In genomic region chr2:148048475-148049221, GRCh38 we compare ENCODE assay signal across 10 cellular contexts. TPM values are rescaled to one million over a fixed set of nuclear protein-coding genes. Genes with fewer than 3 reads are reported as not detected.
DNase-seq lines count a peak whose midpoint lies in the region; ATAC-seq, FAIRE-seq and TF ChIP-seq lines count a peak whose summit lies in the region.
"Had no signal": no experiment of that assay in that cellular context is flagged by ENCODE, and none has a peak within 500 bp of the region (broad histone marks: within the 10 kb centered on the region; RNA-seq: fewer than 3 reads in every experiment).

No MANE protein-coding gene starts in this region.

- H3K36me3 ChIP-seq in DND-41 (ENCODE audit: insufficient read depth, low read length) = no peaks in the 10 kb centered on the region
- no peaks in the 10 kb centered on the region for H3K36me3 ChIP-seq in astrocyte (ENCODE audit: insufficient read depth, low read length)
- no peaks in the 10 kb centered on the region for H3K36me3 ChIP-seq in sigmoid colon
- no peaks in the 10 kb centered on the region for H3K36me3 ChIP-seq in upper lobe of left lung

- no peak for TF ChIP-seq EP300 in sigmoid colon (IDR thresholded peaks at IDR 0.05)
- TF ChIP-seq EP300 in upper lobe of left lung (IDR thresholded peaks at IDR 0.05) = no peak

- H3K9me3 Mint-ChIP-seq in astrocyte (ENCODE audit: unreplicated experiment) = no peaks in the 10 kb centered on the region

- H3K27ac ChIP-seq in DND-41 (ENCODE audit: low read length) = no peak overlapping the region
- H3K27ac ChIP-seq in astrocyte (ENCODE audit: low read depth, low read length) = no peak overlapping the region
- no peak overlapping the region for H3K27ac ChIP-seq in sigmoid colon
- no peak overlapping the region for H3K27ac ChIP-seq in upper lobe of left lung

- H3K27me3 Mint-ChIP-seq in astrocyte (ENCODE audit: low read depth, unreplicated experiment) = no peaks in the 10 kb centered on the region

- H3K4me3 Mint-ChIP-seq in astrocyte (ENCODE audit: unreplicated experiment) = no peak overlapping the region

- no peak for FAIRE-seq in astrocyte (lab: Jason Lieb, UNC)

- H3K9me3 ChIP-seq in DND-41 (ENCODE audit: insufficient read depth, low read length, severe bottlenecking) = no peaks in the 10 kb centered on the region
- H3K9me3 ChIP-seq in astrocyte (ENCODE audit: insufficient read depth, low read depth, low read length) = no peaks in the 10 kb centered on the region
- H3K9me3 ChIP-seq in sigmoid colon = no peaks in the 10 kb centered on the region
- no peaks in the 10 kb centered on the region for H3K9me3 ChIP-seq in upper lobe of left lung

- H3K4me3 ChIP-seq in DND-41 (ENCODE audit: low read depth in 1 of 2, low read length in 2 of 2) (no peak overlapping the region), astrocyte (ENCODE audit: insufficient read depth, low read depth, low read length) (no peak overlapping the region), sigmoid colon (no peak overlapping the region), upper lobe of left lung (no peak overlapping the region)

- H3K4me1 ChIP-seq in DND-41 (ENCODE audit: insufficient read depth, low read length) (0 out of 2 replicates have a peak, but pooled peaks cover 2% of the 10 kb centered on the region), astrocyte (ENCODE audit: insufficient read depth, low read length) (no peaks in the 10 kb centered on the region), sigmoid colon (peaks cover 0 to 20% (median 4%) of the 10 kb centered on the region in 4 donors), upper lobe of left lung (peaks cover 0 to 14% (median 6%) of the 10 kb centered on the region in 4 donors)

- 0 out of 3 replicates have a peak, but pooled peaks have one; percentile 17 for ATAC-seq in DND-41 (ENCODE audit: insufficient read depth, low read depth)
- peak; percentile 72 for ATAC-seq in GM19438 (IDR thresholded peaks at IDR 0.05; ENCODE audit: low read depth, unreplicated experiment)
- peak; percentile 53 for ATAC-seq in HG03135 (IDR thresholded peaks at IDR 0.05; ENCODE audit: unreplicated experiment)
- ATAC-seq in upper lobe of left lung (ENCODE audit: low FRiP score in 2 of 2) = no peak
- ATAC-seq in left cardiac atrium = no peak

- TF ChIP-seq CTCF in DND-41 (IDR thresholded peaks at IDR 0.05; ENCODE audit: borderline replicate concordance, extremely low read depth, low read length, poor library complexity, severe bottlenecking) (no peak), astrocyte (IDR thresholded peaks at IDR 0.05; ENCODE audit: insufficient read depth, low read depth, low read length) (no peak), sigmoid colon (IDR thresholded peaks at IDR 0.05) (no peak), upper lobe of left lung (IDR thresholded peaks at IDR 0.05) (no peak)

- H3K36me3 Mint-ChIP-seq in astrocyte (ENCODE audit: low read depth, unreplicated experiment) = no peaks in the 10 kb centered on the region

- H2AFZ ChIP-seq in DND-41 (ENCODE audit: low read depth, low read length) (no peak overlapping the region), astrocyte (ENCODE audit: low read depth, low read length) (no peak overlapping the region)

- H3K27me3 ChIP-seq in DND-41 (ENCODE audit: insufficient read depth, low read length, poor library complexity) (no peaks in the 10 kb centered on the region), astrocyte (ENCODE audit: insufficient read depth, low read length) (no peaks in the 10 kb centered on the region), sigmoid colon (no peaks in the 10 kb centered on the region), upper lobe of left lung (no peaks in the 10 kb centered on the region)

- TF ChIP-seq POLR2A in sigmoid colon (IDR thresholded peaks at IDR 0.05) (no peak), upper lobe of left lung (IDR thresholded peaks at IDR 0.05) (no peak)

- H3K9ac ChIP-seq in DND-41 (ENCODE audit: low read depth, low read length) (no peak overlapping the region), astrocyte (ENCODE audit: low read length) (no peak overlapping the region)

- intact Hi-C loops in sigmoid colon (cut with DNase I) = no loop called here
- intact Hi-C loops in left cardiac atrium (cut with DNase I) = no loop called here

- peak overlapping the region; percentile 7 for H3K27ac Mint-ChIP-seq in astrocyte (ENCODE audit: unreplicated experiment)

- DNase-seq in DND-41 (no peak), astrocyte (ENCODE audit: low read depth) (peak; percentile 74), sigmoid colon (no peak), LoVo (ENCODE audit: low spot score) (no peak), upper lobe of left lung (no peak), left cardiac atrium (no peak)
- DNase-seq: DMS79, NCI-H2227 treated with DMSO at 0.1 percent for 48 hours had no signal

- no peak overlapping the region for H3K4me2 ChIP-seq in DND-41 (ENCODE audit: insufficient read depth, low read length)
- H3K4me2 ChIP-seq in astrocyte (ENCODE audit: low read length) = no peak overlapping the region

- peaks cover 5% of the 10 kb centered on the region; the same call in 1 of the 2 replicates for H4K20me1 ChIP-seq in DND-41 (ENCODE audit: insufficient read depth, low read length)
- peaks cover 16% of the 10 kb centered on the region for H4K20me1 ChIP-seq in astrocyte (ENCODE audit: insufficient read depth, low read length)

- H3K79me2 ChIP-seq in DND-41 (ENCODE audit: insufficient read depth, low read length) (no peaks in the 10 kb centered on the region), astrocyte (ENCODE audit: insufficient read depth, low read length) (peaks cover 10% of the 10 kb centered on the region)

- peaks cover 21% of the 10 kb centered on the region for H3K4me1 Mint-ChIP-seq in astrocyte (ENCODE audit: low read depth, unreplicated experiment)

- WGBS in sigmoid colon, 2 donors = 82 to 95% methylated on average over 1 of the region's 1 CpG
- 93 to 98% methylated on average over 1 of the region's 1 CpG for WGBS in upper lobe of left lung, 2 donors

RNA-seq across cellular contexts. Expression of gene MBD5, which starts 27.8 kb away (rescaled TPM):
- total RNA-seq in astrocyte (52.8 and 53.6 TPM in 2 replicates), sigmoid colon (10 to 100 TPM; 67.0 to 81.1 (median 74.5) TPM), upper lobe of left lung (10 to 100 TPM; 22.6 to 99.5 (median 27.5) TPM), left cardiac atrium (10 to 100 TPM; 25.5 to 27.6 TPM)
- polyA plus RNA-seq in sigmoid colon = 1 to 10 TPM; 2.3 to 8.4 (median 3.6) TPM

RNA-seq across cellular contexts. Expression of gene ORC4, which starts 28.1 kb away (rescaled TPM):
- total RNA-seq in astrocyte (39.3 and 43.8 TPM in 2 replicates), sigmoid colon (10 to 100 TPM; 61.8 to 89.5 (median 76.6) TPM), upper lobe of left lung (10 to 100 TPM; 21.9 to 48.5 (median 27.9) TPM), left cardiac atrium (10 to 100 TPM; 39.5 TPM)
- 10 to 100 TPM; 14.4 to 19.4 (median 15.2) TPM for polyA plus RNA-seq in sigmoid colon

Comparison
In these comparisons a context has a peak if more than half of its experiments do, and no peak if none do; other contexts are left out.
1. ATAC-seq: peak in DND-41 (single experiment), GM19438 (single experiment) and HG03135 (single experiment); none in upper lobe of left lung (0 of 2) and left cardiac atrium (0 of 2).